In genomic region chr4:139624441-139625130, GRCh38 we compare ENCODE assay signal across 25 cellular contexts.
"Had no signal": no experiment of that assay in that cellular context is flagged by ENCODE, and none has a peak within 500 bp of the region (broad histone marks: within the 10 kb centered on the region; RNA-seq: fewer than 3 reads in every experiment).

No MANE protein-coding gene starts in this region.

- H3K36me3 Mint-ChIP-seq: activated naive CD8-positive, alpha-beta T cell had no signal

- H3K4me1 ChIP-seq: Peyer's patch had no signal

- H3K4me3 Mint-ChIP-seq: activated CD4-positive, alpha-beta memory T cell treated with anti-CD3 and anti-CD28 coated beads, Interleukin-2, amount 10 ng/mL, durations not matched to agents 7 days and 5 days; activated CD4-positive, alpha-beta T cell treated with anti-CD3 and anti-CD28 coated beads for 36 hours; activated naive CD4-positive, alpha-beta T cell treated with anti-CD3 and anti-CD28 coated beads for 36 hours; activated naive CD8-positive, alpha-beta T cell; activated T-helper 17 cell treated with anti-CD3 and anti-CD28 coated beads, Interleukin-2, amount 50 U/mL, for 72 hours; T-helper 17 cell had no signal

- H3K9me3 ChIP-seq: Peyer's patch had no signal

- H3K4me3 ChIP-seq: cardiac muscle cell, Peyer's patch had no signal

- H3K4me1 Mint-ChIP-seq: activated CD4-positive, alpha-beta memory T cell treated with anti-CD3 and anti-CD28 coated beads, Interleukin-2, amount 10 ng/mL, durations not matched to agents 7 days and 5 days; activated CD4-positive, alpha-beta T cell treated with anti-CD3 and anti-CD28 coated beads for 36 hours; activated T-helper 17 cell treated with anti-CD3 and anti-CD28 coated beads, Interleukin-2, amount 50 U/mL, for 72 hours; T-helper 17 cell had no signal

- DNase-seq: activated CD4-positive, alpha-beta memory T cell treated with anti-CD3 and anti-CD28 coated beads, Interleukin-2, amount 10 ng/mL, durations not matched to agents 7 days and 5 days; activated CD4-positive, alpha-beta T cell treated with anti-CD3 and anti-CD28 coated beads for 36 hours; activated CD4-positive, alpha-beta T cell treated with anti-CD3 and anti-CD28 coated beads, Interleukin-2, amount 50 U/mL, for 1 hour; activated gamma-delta T cell; activated naive CD4-positive, alpha-beta T cell treated with anti-CD3 and anti-CD28 coated beads for 36 hours; activated T-cell treated with anti-CD3 and anti-CD28 coated beads for 4 hours; activated T-cell treated with anti-CD3 and anti-CD28 coated beads, Interleukin-2, amount 50 U/mL, for 48 hours; brain microvascular endothelial cell; cerebellar nuclear complex; Kasumi-1; NCI-H1105 treated with DMSO at 0.1 percent for 48 hours; NCI-H1436 treated with DMSO at 0.1 percent for 48 hours; NCI-H1930; NCI-H2171; NCI-H2227 treated with DMSO at 0.1 percent for 48 hours; NCI-H526; NCI-H774; NK-92 treated with Interleukin-12 subunit alpha and Interleukin-12 subunit beta, amount 100 ng/mL, for 24 hours; Peyer's patch; SHP77 treated with DMSO at 0.1 percent for 48 hours; T-helper 17 cell; T-helper 9 cell had no signal

- H3K27me3 ChIP-seq: brain microvascular endothelial cell, cardiac muscle cell, Peyer's patch had no signal

- H3K27ac Mint-ChIP-seq: activated CD4-positive, alpha-beta memory T cell treated with anti-CD3 and anti-CD28 coated beads, Interleukin-2, amount 10 ng/mL, durations not matched to agents 7 days and 5 days; activated CD4-positive, alpha-beta T cell treated with anti-CD3 and anti-CD28 coated beads for 36 hours; activated naive CD4-positive, alpha-beta T cell treated with anti-CD3 and anti-CD28 coated beads for 36 hours; activated naive CD8-positive, alpha-beta T cell; activated T-helper 17 cell treated with anti-CD3 and anti-CD28 coated beads, Interleukin-2, amount 50 U/mL, for 72 hours; T-helper 17 cell had no signal

- H3K36me3 ChIP-seq: brain microvascular endothelial cell, cardiac muscle cell, Peyer's patch had no signal

- ATAC-seq: activated CD4-positive, alpha-beta T cell treated with anti-CD3 and anti-CD28 coated beads for 36 hours; activated T-helper 17 cell treated with anti-CD3 and anti-CD28 coated beads, Interleukin-2, amount 50 U/mL, for 72 hours; T-helper 17 cell had no signal

- H3K9me3 Mint-ChIP-seq: activated CD4-positive, alpha-beta memory T cell treated with anti-CD3 and anti-CD28 coated beads, Interleukin-2, amount 10 ng/mL, durations not matched to agents 7 days and 5 days; activated naive CD4-positive, alpha-beta T cell treated with anti-CD3 and anti-CD28 coated beads for 36 hours; activated T-helper 17 cell treated with anti-CD3 and anti-CD28 coated beads, Interleukin-2, amount 50 U/mL, for 72 hours had no signal

- H3K27ac ChIP-seq: brain microvascular endothelial cell, cardiac muscle cell, Peyer's patch had no signal
